ENCODE assay signal across 33 cellular contexts in the genomic region with DNA sequence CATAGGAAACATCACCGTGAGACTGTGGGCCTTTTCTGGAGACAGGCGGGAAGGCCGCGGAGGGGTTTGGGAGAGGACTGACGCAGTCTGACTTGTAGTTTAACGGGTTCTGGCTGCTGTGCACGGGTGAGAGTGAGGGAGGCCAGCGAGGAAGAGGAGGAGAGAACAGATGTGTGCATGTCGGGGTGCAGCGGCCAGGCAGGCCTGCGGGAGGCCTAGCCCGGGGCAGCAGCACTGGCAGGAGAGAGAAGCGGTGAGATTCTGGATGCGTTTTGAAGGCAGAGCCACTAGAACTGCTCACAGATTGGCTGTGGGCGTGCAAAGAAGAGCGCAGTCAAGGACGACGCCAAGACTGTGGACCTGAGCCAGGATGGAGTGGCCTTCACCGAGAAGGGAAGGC.
"Had no signal": no experiment of that assay in that cellular context is flagged by ENCODE, and none has a peak within 500 bp of the region (broad histone marks: within the 10 kb centered on the region; RNA-seq: fewer than 3 reads in every experiment).

No MANE protein-coding gene starts in this region.

- H3K27me3 ChIP-seq: adrenal gland, body of pancreas, breast epithelium, Peyer's patch had no signal

- H3K4me3 Mint-ChIP-seq: activated B cell treated with CpG ODN at 0.5 μM for 24 hours; activated CD4-positive, alpha-beta memory T cell treated with anti-CD3 and anti-CD28 coated beads for 36 hours; T-cell had no signal

- H3K36me3 ChIP-seq: adrenal gland, breast epithelium, Peyer's patch had no signal

- H3K27ac ChIP-seq: adrenal gland, body of pancreas, breast epithelium, Peyer's patch, VCaP had no signal

- H3K4me1 Mint-ChIP-seq: activated B cell treated with CpG ODN at 0.5 μM for 24 hours, T-cell had no signal

- H3K9me3 ChIP-seq: body of pancreas, Peyer's patch had no signal

- H3K4me1 ChIP-seq: adrenal gland, body of pancreas, breast epithelium, Peyer's patch had no signal

- H3K9me3 Mint-ChIP-seq: activated T-helper 2 cell treated with anti-CD3 and anti-CD28 coated beads, Interferon-gamma antibody, Interleukin-2, Interleukin-4, amounts not matched to agents 10 μg/mL and 5 μg/mL and 100 μg/mL, durations not matched to agents 14 hours and 24 hours and 36 hours had no signal

- H3K27ac Mint-ChIP-seq: activated B cell treated with CpG ODN at 0.5 μM for 24 hours; activated CD4-positive, alpha-beta memory T cell treated with anti-CD3 and anti-CD28 coated beads for 36 hours; activated T-helper 2 cell treated with anti-CD3 and anti-CD28 coated beads, Interferon-gamma antibody, Interleukin-2, Interleukin-4, amounts not matched to agents 10 μg/mL and 5 μg/mL and 100 μg/mL, durations not matched to agents 14 hours and 24 hours and 36 hours; T-cell had no signal

- H3K36me3 Mint-ChIP-seq: activated CD4-positive, alpha-beta memory T cell treated with anti-CD3 and anti-CD28 coated beads for 36 hours had no signal

- ATAC-seq: activated naive CD4-positive, alpha-beta T cell treated with anti-CD3 and anti-CD28 coated beads, Interleukin-2, amount 50 U/mL, for 72 hours; body of pancreas; PC-3; SK-N-SH treated with all-trans-retinoic acid at 6 μM for 48 hours; T-cell had no signal

- H3K4me3 ChIP-seq: adrenal gland, body of pancreas, breast epithelium, Peyer's patch had no signal

- DNase-seq: activated B cell treated with CpG ODN at 0.5 μM for 24 hours; activated CD4-positive, alpha-beta memory T cell treated with anti-CD3 and anti-CD28 coated beads for 36 hours; activated CD4-positive, alpha-beta T cell treated with anti-CD3 and anti-CD28 coated beads for 4 hours; activated CD4-positive, alpha-beta T cell treated with anti-CD3 and anti-CD28 coated beads, Interleukin-2, amount 50 U/mL, for 1 hour; activated CD4-positive, CD25-positive, alpha-beta regulatory T cell treated with anti-CD3 and anti-CD28 coated beads, Interleukin-2, amount 50 U/mL, for 72 hours; activated gamma-delta T cell; activated naive CD4-positive, alpha-beta T cell treated with Interleukin-2 at 50 U/mL for 16 hours; activated T-cell treated with anti-CD3 and anti-CD28 coated beads, Interleukin-2, amount 50 U/mL, for 1 hour; body of pancreas; Karpas-422; KBM-7; NCI-H1105; NCI-H1417 treated with DMSO at 0.1 percent for 48 hours; NCI-H187 treated with DMSO at 0.1 percent for 48 hours; NCI-H2081; NCI-H2171 treated with DMSO at 0.1 percent for 48 hours; NCI-H226; NCI-H446 treated with DMSO at 0.1 percent for 48 hours; NCI-H524; NK-92 treated with Interleukin-12 subunit alpha and Interleukin-12 subunit beta, amount 100 ng/mL, for 24 hours; PC-3; Peyer's patch; RPMI8226; SIG-M5; T-cell; T-helper 2 cell; T-helper 9 cell had no signal
